Comparison of ENCODE assay signal across 8 cellular contexts in genomic region chr9:122099271-122099869, GRCh38. TPM values are rescaled to one million over a fixed set of nuclear protein-coding genes. Genes with fewer than 3 reads are reported as not detected.
DNase-seq lines count a peak whose midpoint lies in the region; ATAC-seq, FAIRE-seq and TF ChIP-seq lines count a peak whose summit lies in the region.

No MANE protein-coding gene starts in this region.

- H3K36me3 ChIP-seq in GM06990 (ENCODE audit: control insufficient read depth, insufficient read depth, low read length) (no peaks in the 10 kb centered on the region), HepG2 (replicated peaks in 1 of 2; ENCODE audit: control insufficient read depth in 1 of 2, insufficient read depth in 2 of 2, low read length in 2 of 2) (no peaks in the 10 kb centered on the region)

- TF ChIP-seq RAD21 in HepG2 (CRISPR knock-in tag; IDR thresholded peaks at IDR 0.05): peak; percentile 81

- BruUV-seq in HepG2 (replicated peaks; lab: Mats Ljungman, UMichigan): no TSS peak

- no peak overlapping the region for H3K27ac ChIP-seq in HepG2 (ENCODE audit: extremely low read length, insufficient read depth, low read length)

- ATAC-seq in HG03039 (IDR thresholded peaks at IDR 0.05; ENCODE audit: unreplicated experiment) (peak; percentile 74), HepG2 (peak; percentile 88), GM18517 (IDR thresholded peaks at IDR 0.05; ENCODE audit: unreplicated experiment) (no peak)

- peak overlapping the region; percentile 29 for H2AFZ ChIP-seq in HepG2 (ENCODE audit: low read length)

- H3K9me3 Mint-ChIP-seq in activated CD4-positive, alpha-beta T cell treated with anti-CD3 and anti-CD28 coated beads, Interleukin-2, amount 10 ng/mL, durations not matched to agents 24 days and 14 days: peaks cover 6% of the 10 kb centered on the region

- peak; percentile 41 for DNase-seq in GM06990 (ENCODE audit: extremely low read depth, insufficient read length)
- DNase-seq in NCI-H510A treated with DMSO at 0.1 percent for 48 hours (lab: John Stamatoyannopoulos, UW): peak; percentile 58
- DNase-seq in activated CD4-positive, alpha-beta T cell treated with anti-CD3 and anti-CD28 coated beads, Interleukin-2, amount 10 ng/mL, durations not matched to agents 24 days and 14 days: peak; percentile 93
- DNase-seq in choroid plexus epithelial cell (ENCODE audit: low read depth): peak; percentile 86
- DNase-seq in HepG2 (ENCODE audit: low spot score): peak; percentile 60
- peak; percentile 68 to 77 for DNase-seq in stimulated activated CD4-positive, alpha-beta T cell treated with anti-CD3 and anti-CD28 coated beads, Interleukin-4, amount 100 ng/mL, for 48 hours (ENCODE audit: low read depth in 2 of 2)

- peaks cover 28% of the 10 kb centered on the region for H3K27me3 Mint-ChIP-seq in activated CD4-positive, alpha-beta T cell treated with anti-CD3 and anti-CD28 coated beads, Interleukin-2, amount 10 ng/mL, durations not matched to agents 24 days and 14 days

- WGBS in HepG2 (ENCODE audit: low lambda C conversion rate): 31% methylated on average over 13 of the region's 16 CpGs

- peaks cover 7% of the 10 kb centered on the region for H3K9me3 ChIP-seq in HepG2 (ENCODE audit: low read length)

- CTCF ChIA-PET in HepG2 (lab: Yijun Ruan, JAX; ENCODE audit: low intra/inter-chr PET ratio, low total read pairs): interaction anchor here (0.7 to 4.0 kb wide), 4 partner anchors 24 to 251 kb away, joined by 3 to 87 read pairs (median 16); no protein-coding TSS in a partner anchor

- peak; percentile 91 for FAIRE-seq in HepG2 (lab: Jason Lieb, UNC)

- TF ChIP-seq CTCF in GM06990 (IDR thresholded peaks at IDR 0.05; ENCODE audit: insufficient read depth, low read length, poor library complexity, severe bottlenecking) (peak; percentile 81), choroid plexus epithelial cell (conservative IDR thresholded peaks at IDR 0.05; ENCODE audit: low read depth, low read length) (peak; percentile 86), HepG2 (CRISPR knock-in tag; IDR thresholded peaks at IDR 0.05) (peak; percentile 83)

- peak overlapping the region; percentile 24 for H3K4me3 Mint-ChIP-seq in activated CD4-positive, alpha-beta T cell treated with anti-CD3 and anti-CD28 coated beads, Interleukin-2, amount 10 ng/mL, durations not matched to agents 24 days and 14 days

- TF ChIP-seq POLR2A in HepG2 (IDR thresholded peaks at IDR 0.05; ENCODE audit: insufficient read depth in 1 of 2, low read depth in 2 of 2, low read length in 2 of 2): no peak

- H3K9ac ChIP-seq in HepG2 (ENCODE audit: insufficient read depth, low read depth, low read length): no peak overlapping the region

- POLR2A ChIA-PET in HepG2 (lab: Yijun Ruan, JAX): interaction anchor here (1.4 kb wide), 1 partner anchor 24 kb away, joined by 4 read pairs; no protein-coding TSS in a partner anchor

- TF ChIP-seq EP300 in HepG2 (IDR thresholded peaks at IDR 0.05; ENCODE audit: low read depth in 2 of 2, low read length in 2 of 2): no peak
- TF ChIP-seq EP300 in HepG2 (CRISPR knock-in tag; IDR thresholded peaks at IDR 0.05; ENCODE audit: borderline replicate concordance): no peak

- H3K4me2 ChIP-seq in HepG2 (ENCODE audit: low read depth, low read length): peak overlapping the region; percentile 53

- intact Hi-C loops in activated CD4-positive, alpha-beta T cell treated with anti-CD3 and anti-CD28 coated beads, Interleukin-2, amount 10 ng/mL, durations not matched to agents 24 days and 14 days (cut with micrococcal nuclease): loop anchor here (1.0 to 10.0 kb wide), 6 partner anchors 24 to 1385 kb away; partner anchors contain the start of genes MEGF9, MORN5 and NDUFA8
- intact Hi-C loops in HepG2 (cut with micrococcal nuclease; ENCODE audit: unreplicated experiment): loop anchor here (1.0 to 5.0 kb wide), 6 partner anchors 8 to 713 kb away; partner anchors contain the start of genes MRRF and RBM18

- H3K4me3 ChIP-seq in GM06990 (replicated peaks; ENCODE audit: low read depth, low read length) (no peak overlapping the region), choroid plexus epithelial cell (ENCODE audit: low read depth, low read length) (no peak overlapping the region), HepG2 (replicated peaks in 1 of 3; ENCODE audit: insufficient read depth in 1 of 3, low read depth in 2 of 3, low read length in 3 of 3) (peak overlapping the region in 1 of 3 experiments; percentile 56; a peak in 1 of 6 replicates)

- H3K27ac Mint-ChIP-seq in activated CD4-positive, alpha-beta T cell treated with anti-CD3 and anti-CD28 coated beads, Interleukin-2, amount 10 ng/mL, durations not matched to agents 24 days and 14 days: no peak overlapping the region

- peaks cover 23% of the 10 kb centered on the region for H3K4me1 ChIP-seq in HepG2 (ENCODE audit: insufficient read depth, low read length)

- H3K79me2 ChIP-seq in HepG2 (ENCODE audit: insufficient read depth, low read length): no peaks in the 10 kb centered on the region

- peaks cover 16% of the 10 kb centered on the region for H3K4me1 Mint-ChIP-seq in activated CD4-positive, alpha-beta T cell treated with anti-CD3 and anti-CD28 coated beads, Interleukin-2, amount 10 ng/mL, durations not matched to agents 24 days and 14 days

- H3K36me3 Mint-ChIP-seq in activated CD4-positive, alpha-beta T cell treated with anti-CD3 and anti-CD28 coated beads, Interleukin-2, amount 10 ng/mL, durations not matched to agents 24 days and 14 days (ENCODE audit: low read depth): no peaks in the 10 kb centered on the region

- no peaks in the 10 kb centered on the region for H3K27me3 ChIP-seq in GM06990 (replicated peaks; ENCODE audit: control insufficient read depth, insufficient read depth, low read length)
- H3K27me3 ChIP-seq in HepG2 (ENCODE audit: control insufficient read depth in 1 of 2, insufficient read depth in 2 of 2, low read length in 2 of 2): peaks cover 0 to 13% of the 10 kb centered on the region in 2 experiments

- no peaks in the 10 kb centered on the region for H4K20me1 ChIP-seq in HepG2 (ENCODE audit: insufficient read depth, low read length)

- in situ Hi-C loops in HepG2 (cut with HindIII; ENCODE audit: extremely low pct_ligation_motif_present, low pct_unique_long_range_greater_than_20kb): loop anchor here (5.0 to 10.0 kb wide), 2 partner anchors 248 to 355 kb away; no protein-coding TSS in a partner anchor

TF ChIP-seq in HepG2, 621 proteins besides CTCF, POLR2A, EP300 and RAD21 (continues in another document):
- TF ChIP-seq SMC3 (IDR thresholded peaks at IDR 0.05; ENCODE audit: low read length): peak; percentile 80
- TF ChIP-seq ETS1 (CRISPR knock-in tag; IDR thresholded peaks at IDR 0.05): no peak
- peak; percentile 68 for TF ChIP-seq ZNF7 (CRISPR knock-in tag; IDR thresholded peaks at IDR 0.05)

RNA-seq across cellular contexts. Expression of gene TTLL11, which starts 6.3 kb away (rescaled TPM):
- 2.4 and 2.8 TPM in 2 replicates for total RNA-seq in activated CD4-positive, alpha-beta T cell treated with anti-CD3 and anti-CD28 coated beads, Interleukin-2, amount 10 ng/mL, durations not matched to agents 24 days and 14 days
- total RNA-seq in HepG2 (2016; rRNA removed; fragmentation: Illumina TruSeq; extraction: Trizol): 3.1 and 4.5 TPM in 2 replicates
- 4.2 and 4.4 TPM in 2 replicates for total RNA-seq in HepG2 (2016; cell fraction: cytosol; rRNA removed; fragmentation: Illumina TruSeq; extraction: Trizol; ENCODE audit: low read depth)
- 3.2 and 4.0 TPM in 2 replicates for total RNA-seq in HepG2 (2016; cell fraction: insoluble cytoplasmic fraction; rRNA removed; fragmentation: Illumina TruSeq; extraction: Trizol)
- 8.0 and 8.2 TPM in 2 replicates for total RNA-seq in HepG2 (2016; cell fraction: membrane; rRNA removed; fragmentation: Illumina TruSeq; extraction: Trizol)
- 3.4 and 4.1 TPM in 2 replicates for total RNA-seq in HepG2 (2016; cell fraction: nucleus; rRNA removed; fragmentation: Illumina TruSeq; extraction: Trizol)
- polyA plus RNA-seq in HepG2 (2011; rRNA removed): 5.2 and 6.4 TPM in 2 replicates
- 4.2 and 5.3 TPM in 2 replicates for polyA plus RNA-seq in HepG2 (2011; cell fraction: cytosol; rRNA removed)
- polyA plus RNA-seq in HepG2 (2011; cell fraction: nucleus; rRNA removed): 2.5 and 3.8 TPM in 2 replicates
- polyA plus RNA-seq in HepG2 (2012): 3.5 and 4.2 TPM in 2 replicates
- 4.5 and 4.7 TPM in 2 replicates for polyA plus RNA-seq in HepG2 (2016; cell fraction: cytosol; fragmentation: Illumina TruSeq; extraction: Trizol; ENCODE audit: low read depth)
- 4.7 and 6.7 TPM in 2 replicates for polyA plus RNA-seq in HepG2 (2016; cell fraction: insoluble cytoplasmic fraction; fragmentation: Illumina TruSeq; extraction: Trizol; ENCODE audit: low read depth)
- polyA plus RNA-seq in HepG2 (2016; cell fraction: membrane; fragmentation: Illumina TruSeq; extraction: Trizol; ENCODE audit: low read depth): 6.6 and 8.0 TPM in 2 replicates
- polyA plus RNA-seq in HepG2 (2016; cell fraction: nucleus; fragmentation: Illumina TruSeq; extraction: Trizol; ENCODE audit: insufficient read depth, low read depth): 4.7 and 5.7 TPM in 2 replicates
- 3.5 and 6.7 TPM in 2 replicates for polyA minus RNA-seq in HepG2 (2011; rRNA and poly(A)+ RNA removed; ENCODE audit: low replicate concordance)
- polyA minus RNA-seq in HepG2 (2011; cell fraction: cytosol; rRNA and poly(A)+ RNA removed): 2.0 and 2.5 TPM in 2 replicates
- polyA minus RNA-seq in HepG2 (2011; cell fraction: nucleus; rRNA and poly(A)+ RNA removed): 3.3 and 5.3 TPM in 2 replicates

Comparison
In these comparisons a context has a peak if more than half of its experiments do, and no peak if none do; other contexts are left out.
1. DNase-seq: peak in every context shown above with its lines; median percentile 93 in activated CD4-positive, alpha-beta T cell treated with anti-CD3 and anti-CD28 coated beads, Interleukin-2, amount 10 ng/mL, durations not matched to agents 24 days and 14 days; 86 in choroid plexus epithelial cell; 72 in stimulated activated CD4-positive, alpha-beta T cell treated with anti-CD3 and anti-CD28 coated beads, Interleukin-4, amount 100 ng/mL, for 48 hours; 60 in HepG2; 58 in NCI-H510A treated with DMSO at 0.1 percent for 48 hours; 41 in GM06990.